Comparison of ENCODE assay signal across 1 cellular context in the genomic region with DNA sequence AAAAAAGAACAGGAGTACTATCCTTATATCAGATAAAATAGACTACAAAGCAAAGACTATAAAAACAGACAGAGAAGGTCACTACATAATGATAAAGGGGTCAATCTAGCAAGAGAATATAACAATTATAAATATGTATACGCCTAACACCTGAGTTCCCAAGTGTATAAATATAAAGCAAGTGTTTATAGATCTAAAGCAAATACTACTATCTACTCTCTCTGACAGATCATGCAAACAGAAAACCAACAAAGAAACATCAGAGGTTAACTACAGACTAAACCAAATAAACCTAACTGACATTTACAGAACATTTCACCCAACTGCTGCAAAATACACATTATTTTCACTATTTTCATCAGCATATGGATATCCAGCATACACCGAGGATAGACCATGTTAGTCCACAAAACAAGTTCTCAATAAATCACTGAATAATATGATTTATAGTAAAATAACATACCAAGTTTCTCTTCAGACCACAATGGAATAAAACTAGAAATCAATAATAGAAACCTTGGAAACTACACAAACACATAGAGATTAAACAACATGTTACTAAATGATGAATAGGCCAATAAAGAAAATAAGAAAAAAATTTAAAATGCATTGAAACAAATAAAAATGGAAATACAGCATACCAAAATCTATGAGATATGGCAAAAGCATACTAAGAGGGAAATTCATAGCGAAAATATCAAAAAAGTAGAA.
TF ChIP-seq lines count a peak whose summit lies in the region.

No MANE protein-coding gene starts in this region.

TF ChIP-seq in HepG2, 621 proteins besides CTCF, POLR2A, EP300 and RAD21 (continued from another document):
- TF ChIP-seq, protein P1, sequence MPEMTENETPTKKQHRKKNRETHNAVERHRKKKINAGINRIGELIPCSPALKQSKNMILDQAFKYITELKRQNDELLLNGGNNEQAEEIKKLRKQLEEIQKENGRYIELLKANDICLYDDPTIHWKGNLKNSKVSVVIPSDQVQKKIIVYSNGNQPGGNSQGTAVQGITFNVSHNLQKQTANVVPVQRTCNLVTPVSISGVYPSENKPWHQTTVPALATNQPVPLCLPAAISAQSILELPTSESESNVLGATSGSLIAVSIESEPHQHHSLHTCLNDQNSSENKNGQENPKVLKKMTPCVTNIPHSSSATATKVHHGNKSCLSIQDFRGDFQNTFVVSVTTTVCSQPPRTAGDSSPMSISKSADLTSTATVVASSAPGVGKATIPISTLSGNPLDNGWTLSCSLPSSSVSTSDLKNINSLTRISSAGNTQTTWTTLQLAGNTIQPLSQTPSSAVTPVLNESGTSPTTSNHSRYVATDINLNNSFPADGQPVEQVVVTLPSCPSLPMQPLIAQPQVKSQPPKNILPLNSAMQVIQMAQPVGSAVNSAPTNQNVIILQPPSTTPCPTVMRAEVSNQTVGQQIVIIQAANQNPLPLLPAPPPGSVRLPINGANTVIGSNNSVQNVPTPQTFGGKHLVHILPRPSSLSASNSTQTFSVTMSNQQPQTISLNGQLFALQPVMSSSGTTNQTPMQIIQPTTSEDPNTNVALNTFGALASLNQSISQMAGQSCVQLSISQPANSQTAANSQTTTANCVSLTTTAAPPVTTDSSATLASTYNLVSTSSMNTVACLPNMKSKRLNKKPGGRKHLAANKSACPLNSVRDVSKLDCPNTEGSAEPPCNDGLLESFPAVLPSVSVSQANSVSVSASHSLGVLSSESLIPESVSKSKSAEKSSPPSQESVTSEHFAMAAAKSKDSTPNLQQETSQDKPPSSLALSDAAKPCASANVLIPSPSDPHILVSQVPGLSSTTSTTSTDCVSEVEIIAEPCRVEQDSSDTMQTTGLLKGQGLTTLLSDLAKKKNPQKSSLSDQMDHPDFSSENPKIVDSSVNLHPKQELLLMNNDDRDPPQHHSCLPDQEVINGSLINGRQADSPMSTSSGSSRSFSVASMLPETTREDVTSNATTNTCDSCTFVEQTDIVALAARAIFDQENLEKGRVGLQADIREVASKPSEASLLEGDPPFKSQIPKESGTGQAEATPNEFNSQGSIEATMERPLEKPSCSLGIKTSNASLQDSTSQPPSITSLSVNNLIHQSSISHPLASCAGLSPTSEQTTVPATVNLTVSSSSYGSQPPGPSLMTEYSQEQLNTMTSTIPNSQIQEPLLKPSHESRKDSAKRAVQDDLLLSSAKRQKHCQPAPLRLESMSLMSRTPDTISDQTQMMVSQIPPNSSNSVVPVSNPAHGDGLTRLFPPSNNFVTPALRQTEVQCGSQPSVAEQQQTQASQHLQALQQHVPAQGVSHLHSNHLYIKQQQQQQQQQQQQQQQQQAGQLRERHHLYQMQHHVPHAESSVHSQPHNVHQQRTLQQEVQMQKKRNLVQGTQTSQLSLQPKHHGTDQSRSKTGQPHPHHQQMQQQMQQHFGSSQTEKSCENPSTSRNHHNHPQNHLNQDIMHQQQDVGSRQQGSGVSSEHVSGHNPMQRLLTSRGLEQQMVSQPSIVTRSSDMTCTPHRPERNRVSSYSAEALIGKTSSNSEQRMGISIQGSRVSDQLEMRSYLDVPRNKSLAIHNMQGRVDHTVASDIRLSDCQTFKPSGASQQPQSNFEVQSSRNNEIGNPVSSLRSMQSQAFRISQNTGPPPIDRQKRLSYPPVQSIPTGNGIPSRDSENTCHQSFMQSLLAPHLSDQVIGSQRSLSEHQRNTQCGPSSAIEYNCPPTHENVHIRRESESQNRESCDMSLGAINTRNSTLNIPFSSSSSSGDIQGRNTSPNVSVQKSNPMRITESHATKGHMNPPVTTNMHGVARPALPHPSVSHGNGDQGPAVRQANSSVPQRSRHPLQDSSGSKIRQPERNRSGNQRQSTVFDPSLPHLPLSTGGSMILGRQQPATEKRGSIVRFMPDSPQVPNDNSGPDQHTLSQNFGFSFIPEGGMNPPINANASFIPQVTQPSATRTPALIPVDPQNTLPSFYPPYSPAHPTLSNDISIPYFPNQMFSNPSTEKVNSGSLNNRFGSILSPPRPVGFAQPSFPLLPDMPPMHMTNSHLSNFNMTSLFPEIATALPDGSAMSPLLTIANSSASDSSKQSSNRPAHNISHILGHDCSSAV (CRISPR knock-in tag; IDR thresholded peaks at IDR 0.05; ENCODE audit: borderline replicate concordance), result no peak
- TF ChIP-seq ZMAT3 (CRISPR knock-in tag; conservative IDR thresholded peaks at IDR 0.05), result no peak
- TF ChIP-seq ZNF496 (CRISPR knock-in tag; IDR thresholded peaks at IDR 0.05; ENCODE audit: insufficient replicate concordance), result no peak
